In the genomic region with DNA sequence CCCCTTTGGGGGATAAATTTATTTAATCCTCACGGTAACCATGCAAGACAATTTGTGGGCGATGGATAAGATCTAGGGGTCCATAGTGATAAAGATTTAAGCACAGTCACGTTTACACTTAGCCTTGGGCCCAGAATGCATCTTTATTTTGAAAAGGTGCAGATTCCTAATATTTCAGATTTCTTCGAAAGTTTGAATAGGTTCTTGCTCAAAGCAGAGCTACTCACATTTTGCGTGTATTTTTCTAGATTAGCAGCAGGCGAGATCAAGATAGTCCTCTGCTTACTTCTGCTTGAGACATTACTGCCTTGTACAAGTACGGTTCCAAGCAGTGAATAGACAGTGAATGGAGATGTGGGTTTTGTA, we compare ENCODE assay signal across 8 cellular contexts. TPM values are rescaled to one million over a fixed set of nuclear protein-coding genes. Genes with fewer than 3 reads are reported as not detected.
DNase-seq lines count a peak whose midpoint lies in the region; ATAC-seq and TF ChIP-seq lines count a peak whose summit lies in the region.

No MANE protein-coding gene starts in this region.

- no peak overlapping the region for H2AK9ac ChIP-seq in IMR-90 (replicated peaks; ENCODE audit: low read depth, low read length, poor library complexity)

- in situ Hi-C loops in IMR-90 (cut with MboI; ENCODE audit: low sequenced_read_pairs), result no loop called here
- in situ Hi-C loops in mammary epithelial cell (cut with MboI; ENCODE audit: low sequenced_read_pairs in 2 of 2), result no loop called here

- H4K91ac ChIP-seq in IMR-90 (ENCODE audit: insufficient read depth, low read depth, low read length), result peak overlapping the region; percentile 71

- H3K36me3 ChIP-seq in IMR-90 (ENCODE audit: control insufficient read depth, insufficient read depth, low read length) (peaks cover 4% of the 10 kb centered on the region; the same call in 1 of the 2 replicates), mammary epithelial cell (ENCODE audit: insufficient read depth, low read length) (peaks cover 2% of the 10 kb centered on the region), muscle layer of duodenum (ENCODE audit: control insufficient read depth in 1 of 2, insufficient read depth in 2 of 2, low read length in 2 of 2) (peaks cover 5 to 10% of the 10 kb centered on the region in 2 donors)

- DNase-seq in CD14-positive monocyte (ENCODE audit: low spot score) (no peak), IMR-90 (no peak), mammary epithelial cell (no peak), NCI-H1930 (lab: John Stamatoyannopoulos, UW) (no peak), LoVo (ENCODE audit: low spot score) (no peak)

- peaks cover 27% of the 10 kb centered on the region for H3K4me1 Mint-ChIP-seq in CD14-positive monocyte

- H2BK20ac ChIP-seq in IMR-90 (ENCODE audit: low read depth, low read length), result peak overlapping the region; percentile 67

- H3K36me3 Mint-ChIP-seq in CD14-positive monocyte, result peaks cover 13 to 16% of the 10 kb centered on the region in 2 donors

- CTCF ChIA-PET in IMR-90 (lab: Yijun Ruan, JAX), result no interaction called here
- CTCF ChIA-PET in mammary epithelial cell (lab: Charles Lee; ENCODE audit: low non-redundant PET), result no interaction called here

- ATAC-seq in IMR-90 (ENCODE audit: low read depth), result no peak
- no peak for ATAC-seq in esophagus mucosa
- no peak for ATAC-seq in GM19467 (IDR thresholded peaks at IDR 0.05; ENCODE audit: unreplicated experiment)

- H4K5ac ChIP-seq in IMR-90 (ENCODE audit: low read depth, low read length), result peak overlapping the region; percentile 18; the same call in 1 of the 2 replicates

- POLR2A ChIA-PET in IMR-90 (lab: Charles Lee; ENCODE audit: unreplicated experiment), result no interaction called here

- H4K8ac ChIP-seq in IMR-90 (ENCODE audit: low read depth in 2 of 2, low read length in 2 of 2), result peak overlapping the region; percentile 94 to 96

- H2BK5ac ChIP-seq in IMR-90 (ENCODE audit: low read depth, low read length, poor library complexity, severe bottlenecking), result peak overlapping the region; percentile 91

- peak overlapping the region; percentile 67 for H2BK120ac ChIP-seq in IMR-90 (ENCODE audit: low read depth, low read length)

- H3K9me3 ChIP-seq in IMR-90 (ENCODE audit: control insufficient read depth, insufficient read depth, low read length) (no peaks in the 10 kb centered on the region), mammary epithelial cell (replicated peaks; ENCODE audit: insufficient read depth, low read length) (no peaks in the 10 kb centered on the region), muscle layer of duodenum (ENCODE audit: control insufficient read depth in 1 of 2, low read length in 2 of 2) (no peaks in the 10 kb centered on the region)

- no peak for TF ChIP-seq POLR2A in IMR-90 (IDR thresholded peaks at IDR 0.05; ENCODE audit: low read depth, low read length)

- peak overlapping the region; percentile 70 for H3K23ac ChIP-seq in IMR-90 (ENCODE audit: low read depth, low read length)

- H2BK15ac ChIP-seq in IMR-90 (ENCODE audit: low read depth, low read length), result peak overlapping the region; percentile 83; the same call in 1 of the 3 replicates

- peaks cover 0 to 4% (median 2%) of the 10 kb centered on the region in 7 donors for H3K9me3 Mint-ChIP-seq in CD14-positive monocyte

- peak overlapping the region; percentile 59 for H3K4me3 ChIP-seq in IMR-90 (ENCODE audit: insufficient read depth, low read depth, low read length)
- peak overlapping the region; percentile 86 to 100 (median 93) for H3K4me3 ChIP-seq in mammary epithelial cell (replicated peaks in 1 of 3; ENCODE audit: insufficient read depth in 1 of 3, low read depth in 2 of 3, low read length in 3 of 3)
- H3K4me3 ChIP-seq in muscle layer of duodenum (ENCODE audit: low read depth in 1 of 2, low read length in 2 of 2), result peak overlapping the region; percentile 97 to 99

- no peaks in the 10 kb centered on the region for H3K27me3 ChIP-seq in IMR-90 (ENCODE audit: control insufficient read depth, insufficient read depth, low read length)
- H3K27me3 ChIP-seq in mammary epithelial cell (ENCODE audit: insufficient read depth, low read length), result peaks cover 2% of the 10 kb centered on the region
- no peaks in the 10 kb centered on the region for H3K27me3 ChIP-seq in muscle layer of duodenum (ENCODE audit: low read depth, low read length)

- peak overlapping the region in 4 of 7 donors; percentile 13 to 94 (median 51) for H3K27ac Mint-ChIP-seq in CD14-positive monocyte

- intact Hi-C loops in CD14-positive monocyte (cut with micrococcal nuclease) (no loop called here), IMR-90 (cut with micrococcal nuclease) (loop anchor here (5.0 to 10.0 kb wide), 2 partner anchors 120 to 417 kb away; partner anchors contain the start of gene ARPC5), mammary epithelial cell (cut with micrococcal nuclease) (loop anchor here (5.0 kb wide), 1 partner anchor 135 kb away; no protein-coding TSS in a partner anchor)

- peaks cover 14 to 38% of the 10 kb centered on the region in 2 experiments for H3K79me1 ChIP-seq in IMR-90 (ENCODE audit: low read depth in 1 of 2, low read length in 2 of 2)

- peak overlapping the region; percentile 82 for H3K9ac ChIP-seq in IMR-90 (ENCODE audit: low read depth, low read length)
- H3K9ac ChIP-seq in mammary epithelial cell (ENCODE audit: insufficient read depth, low read length), result peak overlapping the region; percentile 87

- H3K27me3 Mint-ChIP-seq in CD14-positive monocyte (ENCODE audit: low read depth in 3 of 3), result peaks cover 3 to 20% (median 7%) of the 10 kb centered on the region in 3 donors

- peaks cover 29% of the 10 kb centered on the region for H3K79me2 ChIP-seq in mammary epithelial cell (ENCODE audit: insufficient read depth, low read length)

- BruUV-seq in IMR-90 (replicated peaks; lab: Mats Ljungman, UMichigan) (no TSS peak), mammary epithelial cell (replicated peaks; lab: Mats Ljungman, UMichigan) (no TSS peak)

- peak overlapping the region; percentile 83; the same call in 1 of the 2 replicates for H2AK5ac ChIP-seq in IMR-90 (ENCODE audit: low read depth, low read length)

- peak overlapping the region; percentile 43; the same call in 1 of the 2 replicates for H3K18ac ChIP-seq in IMR-90 (ENCODE audit: low read depth, low read length)

- no CpG with 5 or more reads among the region's 7 CpGs for WGBS in IMR-90 (ENCODE audit: extremely low coverage in 2 of 2, insufficient read length in 1 of 2), 2 experiments
- WGBS in mammary epithelial cell (ENCODE audit: low coverage, missing lambda C conversion rate), result 2% methylated on average over 6 of the region's 7 CpGs

- H3K14ac ChIP-seq in IMR-90 (replicated peaks; ENCODE audit: low read depth, low read length), result peak overlapping the region; percentile 87

- H3K56ac ChIP-seq in IMR-90 (ENCODE audit: extremely low read depth, insufficient read depth, low read length), result peak overlapping the region; percentile 94

- H3K4ac ChIP-seq in IMR-90 (ENCODE audit: low read depth, low read length), result peak overlapping the region; percentile 84; the same call in 1 of the 2 replicates

- H3K4me2 ChIP-seq in IMR-90 (ENCODE audit: low read depth, low read length), result peak overlapping the region; percentile 92
- peak overlapping the region; percentile 64 for H3K4me2 ChIP-seq in mammary epithelial cell (ENCODE audit: insufficient read depth, low read depth, low read length)

- TF ChIP-seq CTCF in CD14-positive monocyte (IDR thresholded peaks at IDR 0.05) (no peak), IMR-90 (conservative IDR thresholded peaks at IDR 0.05; ENCODE audit: low read depth, low read length) (no peak), mammary epithelial cell (conservative IDR thresholded peaks at IDR 0.05 in 1 of 2, IDR thresholded peaks at IDR 0.05 in 1 of 2; ENCODE audit: extremely low read depth in 1 of 2, insufficient read depth in 1 of 2, low read depth in 1 of 2, low read length in 2 of 2) (no peak)

- no peaks in the 10 kb centered on the region for H3K9me1 ChIP-seq in IMR-90 (ENCODE audit: insufficient read depth, low read length)

- H3K4me3 Mint-ChIP-seq in CD14-positive monocyte, result peak overlapping the region; percentile 99 to 100

- H3K4me1 ChIP-seq in IMR-90 (ENCODE audit: control insufficient read depth, insufficient read depth, low read length), result peaks cover 10% of the 10 kb centered on the region; the same call in 1 of the 2 replicates
- H3K4me1 ChIP-seq in mammary epithelial cell (ENCODE audit: insufficient read depth, low read length), result peaks cover 22% of the 10 kb centered on the region
- peaks cover 0 to 31% of the 10 kb centered on the region in 2 donors for H3K4me1 ChIP-seq in muscle layer of duodenum (ENCODE audit: control insufficient read depth in 1 of 2, insufficient read depth in 2 of 2, low read length in 2 of 2)

- H3K27ac ChIP-seq in IMR-90 (ENCODE audit: insufficient read depth, low read length) (peak overlapping the region; percentile 85; the same call in 1 of the 2 replicates), mammary epithelial cell (ENCODE audit: insufficient read depth, low read depth, low read length) (peak overlapping the region; percentile 84), muscle layer of duodenum (ENCODE audit: low read length) (peak overlapping the region; percentile 81)

- H2AFZ ChIP-seq in IMR-90 (replicated peaks; ENCODE audit: low read length, poor library complexity) (peak overlapping the region; percentile 97), mammary epithelial cell (ENCODE audit: low read depth, low read length) (peak overlapping the region; percentile 99)

- dilution Hi-C loops in IMR-90 (cut with HindIII; ENCODE audit: low sequenced_read_pairs, unreplicated experiment), result no loop called here
- dilution Hi-C loops in mammary epithelial cell (cut with HindIII; ENCODE audit: low sequenced_read_pairs), result no loop called here

- H4K20me1 ChIP-seq in IMR-90 (ENCODE audit: insufficient read depth, low read length) (no peaks in the 10 kb centered on the region), mammary epithelial cell (ENCODE audit: insufficient read depth, low read length) (no peaks in the 10 kb centered on the region)

- no peak for TF ChIP-seq RAD21 in IMR-90 (IDR thresholded peaks at IDR 0.05; ENCODE audit: low read length)

TF ChIP-seq in IMR-90, 13 proteins besides CTCF, POLR2A, EP300 and RAD21 (continues in another document):
- TF ChIP-seq FOS (IDR thresholded peaks at IDR 0.05; ENCODE audit: low read depth, low read length), result no peak

RNA-seq across cellular contexts. Expression of gene TSEN15, which starts 0.6 kb away (rescaled TPM):
- 10 to 100 TPM; 23.4 to 29.4 TPM for polyA plus RNA-seq in CD14-positive monocyte
- total RNA-seq in IMR-90 (2012; rRNA removed), result 45.0 and 80.3 TPM in 2 replicates
- 26.7 and 32.4 TPM in 2 replicates for polyA plus RNA-seq in IMR-90 (2012; rRNA removed)
- 59.8 and 60.1 TPM in 2 replicates for polyA plus RNA-seq in IMR-90 (2012; cell fraction: cytosol; rRNA removed)
- 18.1 and 26.0 TPM in 2 replicates for polyA plus RNA-seq in IMR-90 (2012; cell fraction: nucleus; rRNA removed; ENCODE audit: low replicate concordance)
- 10 to 100 TPM; 40.8 to 66.5 TPM for total RNA-seq in mammary epithelial cell
- 23.6 TPM for polyA plus RNA-seq in mammary epithelial cell
- polyA minus RNA-seq in mammary epithelial cell, result 68.2 TPM
- total RNA-seq in esophagus mucosa, result 19.1 TPM

RNA-seq across cellular contexts. Expression of gene COLGALT2, which starts 14.6 kb away (rescaled TPM):
- polyA plus RNA-seq in CD14-positive monocyte (not detected), IMR-90 (2012; rRNA removed) (4.1 and 4.2 TPM in 2 replicates), mammary epithelial cell (0.06 TPM)
- total RNA-seq in IMR-90 (2012; rRNA removed) (2.3 and 3.3 TPM in 2 replicates), mammary epithelial cell (under 1 TPM; 0.21 to 0.67 TPM), esophagus mucosa (0.16 TPM)
- 1.9 and 2.2 TPM in 2 replicates for polyA plus RNA-seq in IMR-90 (2012; cell fraction: cytosol; rRNA removed)
- polyA plus RNA-seq in IMR-90 (2012; cell fraction: nucleus; rRNA removed; ENCODE audit: low replicate concordance), result 7.8 and 14.6 TPM in 2 replicates
- polyA minus RNA-seq in mammary epithelial cell, result not detected

Comparison
In these comparisons a context has a peak if more than half of its experiments do, and no peak if none do; other contexts are left out.
1. intact Hi-C loops: an anchor here in IMR-90 (5.0 to 10.0 kb wide) and mammary epithelial cell (5.0 kb wide); none called in CD14-positive monocyte.